In genomic region chr5:147303251-147303650, GRCh38 we compare ENCODE assay signal across 20 cellular contexts.
DNase-seq lines count a peak whose midpoint lies in the region; ATAC-seq, FAIRE-seq and TF ChIP-seq lines count a peak whose summit lies in the region.
"Had no signal": no experiment of that assay in that cellular context is flagged by ENCODE, and none has a peak within 500 bp of the region (broad histone marks: within the 10 kb centered on the region; RNA-seq: fewer than 3 reads in every experiment).

No MANE protein-coding gene starts in this region.

- no peaks in the 10 kb centered on the region for H3K36me3 Mint-ChIP-seq in T-helper 2 cell treated with Interferon-gamma antibody and Interleukin-4, amounts not matched to agents 5 μg/mL and 100 μg/mL, for 36 hours (ENCODE audit: low read depth)
- H3K36me3 Mint-ChIP-seq: activated naive CD8-positive, alpha-beta T cell treated with anti-CD3 and anti-CD28 coated beads, Interleukin-2, amount 10 ng/mL, durations not matched to agents 7 days and 5 days; IgD-negative memory B cell; mesothelial cell of epicardium; neural progenitor cell had no signal

- H3K4me1 Mint-ChIP-seq in T-helper 2 cell treated with Interferon-gamma antibody and Interleukin-4, amounts not matched to agents 5 μg/mL and 100 μg/mL, for 36 hours (ENCODE audit: low read depth) = no peaks in the 10 kb centered on the region
- H3K4me1 Mint-ChIP-seq: activated naive CD8-positive, alpha-beta T cell treated with anti-CD3 and anti-CD28 coated beads, Interleukin-2, amount 10 ng/mL, durations not matched to agents 7 days and 5 days; B cell; endodermal cell; IgD-negative memory B cell; neural progenitor cell; stimulated activated naive CD8-positive, alpha-beta T cell treated with anti-CD3 and anti-CD28 coated beads, Interleukin-15, amount 100 ng/mL, for 72 hours had no signal

- TF ChIP-seq CTCF in AG09319 (IDR thresholded peaks at IDR 0.05; ENCODE audit: low read depth, low read length) (no peak), bronchial epithelial cell (IDR thresholded peaks at IDR 0.05; ENCODE audit: insufficient read depth, low read length, severe bottlenecking) (no peak), lung (IDR thresholded peaks at IDR 0.05; ENCODE audit: control extremely low read depth, extremely low read depth) (no peak), transverse colon (IDR thresholded peaks at IDR 0.05) (no peak)

- H3K9me3 Mint-ChIP-seq in T-helper 2 cell treated with Interferon-gamma antibody and Interleukin-4, amounts not matched to agents 5 μg/mL and 100 μg/mL, for 36 hours = no peaks in the 10 kb centered on the region
- H3K9me3 Mint-ChIP-seq: activated naive CD8-positive, alpha-beta T cell treated with anti-CD3 and anti-CD28 coated beads, Interleukin-2, amount 10 ng/mL, durations not matched to agents 7 days and 5 days; neural progenitor cell had no signal

- H3K9me3 ChIP-seq in lung (ENCODE audit: control insufficient read depth in 2 of 2, insufficient read depth in 1 of 2, low read length in 1 of 2) = peaks cover 0 to 2% of the 10 kb centered on the region in 2 donors
- no peaks in the 10 kb centered on the region for H3K9me3 ChIP-seq in transverse colon

- H3K4me3 ChIP-seq in bronchial epithelial cell (ENCODE audit: low read depth, low read length) (no peak overlapping the region), lung (no peak overlapping the region), transverse colon (no peak overlapping the region)
- H3K4me3 ChIP-seq: neural progenitor cell had no signal

- ATAC-seq in lung (ENCODE audit: insufficient read depth, low FRiP score) = peak; percentile 73
- ATAC-seq: activated T-cell treated with anti-CD3 and anti-CD28 coated beads, Interleukin-2, amount 50 U/mL, for 4 hours; stimulated activated naive CD8-positive, alpha-beta T cell treated with anti-CD3 and anti-CD28 coated beads, Interleukin-15, amount 100 ng/mL, for 72 hours had no signal

- no peak for FAIRE-seq in bronchial epithelial cell (lab: Jason Lieb, UNC)
- FAIRE-seq: keratinocyte had no signal

- TF ChIP-seq EP300 in transverse colon (IDR thresholded peaks at IDR 0.05; ENCODE audit: low read depth) = no peak

- DNase-seq in AG09319 (ENCODE audit: extremely low read depth, low read depth) (peak; percentile 16), HT1080 (ENCODE audit: low read depth) (peak; percentile 10), bronchial epithelial cell (ENCODE audit: low read depth) (peak; percentile 77), lung (ENCODE audit: low spot score) (peak; percentile 62), transverse colon (no peak)
- no peak for DNase-seq in T-helper 2 cell treated with Interferon-gamma antibody and Interleukin-4, amounts not matched to agents 5 μg/mL and 100 μg/mL, for 36 hours (ENCODE audit: low spot score)
- DNase-seq in stimulated activated naive CD4-positive, alpha-beta T cell treated with Interleukin-2 at 50 U/mL for 16 hours (lab: John Stamatoyannopoulos, UW) = no peak
- no peak for DNase-seq in activated effector memory CD4-positive, alpha-beta T cell treated with anti-CD3 and anti-CD28 coated beads, Interleukin-2, amount 50 U/mL, for 16 hours
- DNase-seq: activated CD4-positive, alpha-beta T cell treated with anti-CD3 and anti-CD28 coated beads, Interleukin-2, amount 50 U/mL, for 48 hours; activated naive CD8-positive, alpha-beta T cell treated with anti-CD3 and anti-CD28 coated beads, Interleukin-2, amount 10 ng/mL, durations not matched to agents 7 days and 5 days; activated T-cell treated with anti-CD3 and anti-CD28 coated beads, Interleukin-2, amount 50 U/mL, for 4 hours; cerebellar nuclear complex; endodermal cell; stimulated activated CD4-positive, alpha-beta T cell treated with anti-CD3 and anti-CD28 coated beads, Interleukin-15, amount 100 ng/mL, for 24 hours; stimulated activated naive CD8-positive, alpha-beta T cell treated with anti-CD3 and anti-CD28 coated beads, Interleukin-15, amount 100 ng/mL, for 72 hours had no signal

- TF ChIP-seq POLR2A in transverse colon (IDR thresholded peaks at IDR 0.05) = no peak

- WGBS in lung, 2 donors = 66 to 68% methylated on average over 6 of the region's 6 CpGs
- 63 to 74% methylated on average over 4 to 6 of the region's 6 CpGs for WGBS in transverse colon (ENCODE audit: low coverage in 1 of 2), 2 donors

- no peaks in the 10 kb centered on the region for H3K27me3 Mint-ChIP-seq in T-helper 2 cell treated with Interferon-gamma antibody and Interleukin-4, amounts not matched to agents 5 μg/mL and 100 μg/mL, for 36 hours (ENCODE audit: low read depth)
- H3K27me3 Mint-ChIP-seq: activated naive CD8-positive, alpha-beta T cell treated with anti-CD3 and anti-CD28 coated beads, Interleukin-2, amount 10 ng/mL, durations not matched to agents 7 days and 5 days; B cell; IgD-negative memory B cell; stimulated activated naive CD8-positive, alpha-beta T cell treated with anti-CD3 and anti-CD28 coated beads, Interleukin-15, amount 100 ng/mL, for 72 hours had no signal

- H3K27ac Mint-ChIP-seq in T-helper 2 cell treated with Interferon-gamma antibody and Interleukin-4, amounts not matched to agents 5 μg/mL and 100 μg/mL, for 36 hours = no peak overlapping the region
- H3K27ac Mint-ChIP-seq: activated naive CD8-positive, alpha-beta T cell treated with anti-CD3 and anti-CD28 coated beads, Interleukin-2, amount 10 ng/mL, durations not matched to agents 7 days and 5 days; B cell; endodermal cell; IgD-negative memory B cell; mesothelial cell of epicardium; neural progenitor cell; stimulated activated naive CD8-positive, alpha-beta T cell treated with anti-CD3 and anti-CD28 coated beads, Interleukin-15, amount 100 ng/mL, for 72 hours had no signal

- no peaks in the 10 kb centered on the region for H3K27me3 ChIP-seq in bronchial epithelial cell (ENCODE audit: control insufficient read depth, insufficient read depth, low read length)
- H3K27me3 ChIP-seq in lung (ENCODE audit: control insufficient read depth, insufficient read depth) = no peaks in the 10 kb centered on the region
- no peaks in the 10 kb centered on the region for H3K27me3 ChIP-seq in transverse colon
- H3K27me3 ChIP-seq: neural progenitor cell had no signal

- H3K4me1 ChIP-seq in lung (ENCODE audit: control insufficient read depth in 2 of 2, insufficient read depth in 2 of 2, low read length in 2 of 2) (no peaks in the 10 kb centered on the region), transverse colon (peaks cover 0 to 8% (median 0%) of the 10 kb centered on the region in 4 donors)
- H3K4me1 ChIP-seq: neural progenitor cell had no signal

- in situ Hi-C loops in transverse colon (cut with MboI; ENCODE audit: low pct_ligation_motif_present in 1 of 4, low pct_unique_long_range_greater_than_20kb in 1 of 4, low sequenced_read_pairs in 3 of 4) = no loop called here

- intact Hi-C loops in transverse colon (cut with DNase I; ENCODE audit: low total_unique reads) = no loop called here

- H3K36me3 ChIP-seq in bronchial epithelial cell (ENCODE audit: control insufficient read depth, insufficient read depth, low read length) (no peaks in the 10 kb centered on the region), lung (ENCODE audit: control insufficient read depth in 2 of 2, insufficient read depth in 2 of 2, low read length in 2 of 2) (no peaks in the 10 kb centered on the region), transverse colon (no peaks in the 10 kb centered on the region)
- H3K36me3 ChIP-seq: neural progenitor cell had no signal

- peak overlapping the region in 1 of 2 donors; percentile 60 for H3K27ac ChIP-seq in lung (ENCODE audit: low read depth in 1 of 2, low read length in 1 of 2)
- H3K27ac ChIP-seq in transverse colon = no peak overlapping the region
- H3K27ac ChIP-seq: neural progenitor cell had no signal

- no peak overlapping the region for H3K4me3 Mint-ChIP-seq in T-helper 2 cell treated with Interferon-gamma antibody and Interleukin-4, amounts not matched to agents 5 μg/mL and 100 μg/mL, for 36 hours
- H3K4me3 Mint-ChIP-seq: activated naive CD8-positive, alpha-beta T cell treated with anti-CD3 and anti-CD28 coated beads, Interleukin-2, amount 10 ng/mL, durations not matched to agents 7 days and 5 days; activated T-cell treated with anti-CD3 and anti-CD28 coated beads, Interleukin-2, amount 50 U/mL, for 4 hours; B cell; endodermal cell; IgD-negative memory B cell; mesothelial cell of epicardium; neural progenitor cell; stimulated activated naive CD8-positive, alpha-beta T cell treated with anti-CD3 and anti-CD28 coated beads, Interleukin-15, amount 100 ng/mL, for 72 hours had no signal

Comparison
In these comparisons a context has a peak if more than half of its experiments do, and no peak if none do; other contexts are left out.
1. DNase-seq: peak in AG09319 (single experiment), HT1080 (single experiment), bronchial epithelial cell (single experiment) and lung (single experiment); none in transverse colon (single experiment), T-helper 2 cell treated with Interferon-gamma antibody and Interleukin-4, amounts not matched to agents 5 μg/mL and 100 μg/mL, for 36 hours (single experiment), stimulated activated naive CD4-positive, alpha-beta T cell treated with Interleukin-2 at 50 U/mL for 16 hours (single experiment) and activated effector memory CD4-positive, alpha-beta T cell treated with anti-CD3 and anti-CD28 coated beads, Interleukin-2, amount 50 U/mL, for 16 hours (single experiment).